12 cellular contexts compared by ENCODE assay signal in the genomic region with DNA sequence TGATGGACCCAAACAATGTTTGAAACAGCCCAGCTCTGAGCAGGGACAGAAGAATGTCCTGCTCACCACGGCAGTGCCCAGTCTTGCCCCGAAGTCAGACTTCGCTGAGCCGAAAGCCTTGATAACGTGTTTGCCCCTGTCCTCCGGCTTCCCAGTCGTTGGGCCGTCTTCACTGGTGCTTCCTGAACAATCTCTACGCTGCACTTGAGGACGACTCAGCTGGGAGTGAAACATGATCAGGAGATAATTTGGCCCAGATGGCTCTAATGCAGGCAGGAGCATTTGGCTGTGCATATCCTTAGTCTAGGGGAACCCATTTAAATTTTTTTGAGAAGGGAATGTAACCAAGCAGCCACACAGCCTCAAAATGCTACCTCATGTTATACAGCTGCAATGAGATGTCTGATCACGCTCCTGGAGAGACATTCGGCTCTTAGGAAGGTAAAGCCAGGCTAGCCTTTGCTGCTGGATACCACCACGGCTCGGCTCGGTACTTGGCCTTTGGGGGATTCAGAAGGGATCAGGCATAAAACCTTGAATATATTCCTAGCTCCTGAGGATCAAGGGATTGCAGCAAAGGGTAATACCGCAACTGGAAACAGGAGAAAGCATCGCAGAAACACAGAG. TPM values are rescaled to one million over a fixed set of nuclear protein-coding genes. Genes with fewer than 3 reads are reported as not detected.
DNase-seq lines count a peak whose midpoint lies in the region; ATAC-seq and TF ChIP-seq lines count a peak whose summit lies in the region.
"Had no signal": no experiment of that assay in that cellular context is flagged by ENCODE, and none has a peak within 500 bp of the region (broad histone marks: within the 10 kb centered on the region; RNA-seq: fewer than 3 reads in every experiment).

No MANE protein-coding gene starts in this region.

- peaks cover 9 to 13% of the 10 kb centered on the region in 2 experiments for H3K4me1 Mint-ChIP-seq in H9

- no peaks in the 10 kb centered on the region for H3K27me3 Mint-ChIP-seq in H9 (ENCODE audit: low read depth)

- no peak overlapping the region for H4K5ac ChIP-seq in H9 (ENCODE audit: insufficient read length, low read depth, low read length)

- no peak overlapping the region for H2BK12ac ChIP-seq in H9 (ENCODE audit: insufficient read length, low read depth, low read length)

- no peaks in the 10 kb centered on the region for H4K20me1 ChIP-seq in H9 (ENCODE audit: control insufficient read depth, insufficient read depth, insufficient read length)

- POLR2A ChIA-PET in AG04449 (lab: Yijun Ruan, JAX) = no interaction called here

- H3K9me3 ChIP-seq in SK-N-MC (ENCODE audit: low read depth, low read length) = no peaks in the 10 kb centered on the region
- H3K9me3 ChIP-seq in H9 (ENCODE audit: control insufficient read depth, low read depth, low read length) = no peaks in the 10 kb centered on the region

- no peak overlapping the region for H2BK15ac ChIP-seq in H9 (ENCODE audit: low read depth, low read length)

- H3K9ac ChIP-seq in SK-N-MC (ENCODE audit: insufficient read length) (no peak overlapping the region), H9 (ENCODE audit: extremely low read depth, insufficient read length, low read length) (no peak overlapping the region)

- no peak overlapping the region for H3K4me3 Mint-ChIP-seq in H9
- H3K4me3 Mint-ChIP-seq: B cell had no signal

- H2BK20ac ChIP-seq in H9 (ENCODE audit: low read depth, low read length, poor library complexity, severe bottlenecking) = no peak overlapping the region

- H3K14ac ChIP-seq in H9 (ENCODE audit: insufficient read depth, low read length) = no peak overlapping the region

- CTCF ChIA-PET in AG04449 (lab: Yijun Ruan, JAX) = interaction anchor here (1.9 to 2.6 kb wide), 2 partner anchors 15 to 19 kb away, joined by 5 to 22 read pairs; no protein-coding TSS in a partner anchor

- H3K18ac ChIP-seq in H9 (ENCODE audit: insufficient read length, low read depth, low read length) = no peak overlapping the region

- no CpG with 5 or more reads among the region's 17 CpGs for WGBS in H9 (ENCODE audit: extremely low coverage, insufficient read length, low lambda C conversion rate)

- no peak for ATAC-seq in GM18870 (IDR thresholded peaks at IDR 0.05; ENCODE audit: unreplicated experiment)
- ATAC-seq in HG03159 (IDR thresholded peaks at IDR 0.05; ENCODE audit: unreplicated experiment) = no peak
- no peak for ATAC-seq in HG02610 (IDR thresholded peaks at IDR 0.05; ENCODE audit: unreplicated experiment)
- ATAC-seq: activated naive CD4-positive, alpha-beta T cell treated with anti-CD3 and anti-CD28 coated beads, Interleukin-2, amount 50 U/mL, for 72 hours had no signal

- no peaks in the 10 kb centered on the region for H3K36me3 Mint-ChIP-seq in H9 (ENCODE audit: insufficient read depth in 1 of 3, low read depth in 3 of 3)
- H3K36me3 Mint-ChIP-seq: activated naive CD4-positive, alpha-beta T cell treated with anti-CD3 and anti-CD28 coated beads, Interleukin-2, amount 50 U/mL, for 72 hours had no signal

- no peak overlapping the region for H2AK5ac ChIP-seq in H9 (ENCODE audit: insufficient read length, low read length)

- H3K23me2 ChIP-seq in H9 (ENCODE audit: insufficient read length, low read depth, low read length, poor library complexity, severe bottlenecking) = no peaks in the 10 kb centered on the region

- no peak overlapping the region for H2AFZ ChIP-seq in H9 (ENCODE audit: low read length)

- no peaks in the 10 kb centered on the region for H3K4me1 ChIP-seq in H9 (ENCODE audit: insufficient read depth, low read length)

- H3K4me2 ChIP-seq in H9 (ENCODE audit: insufficient read depth, insufficient read length, low read length) = no peak overlapping the region

- H3K4me3 ChIP-seq in AG04449 (ENCODE audit: low read depth, low read length) (no peak overlapping the region), SK-N-MC (peak overlapping the region; percentile 43; the same call in 1 of the 2 replicates), fibroblast of villous mesenchyme (ENCODE audit: low read depth, low read length) (no peak overlapping the region)

- H3K56ac ChIP-seq in H9 (ENCODE audit: insufficient read length, low read depth, low read length) = no peak overlapping the region

- no peak for TF ChIP-seq CTCF in AG04449 (IDR thresholded peaks at IDR 0.05; ENCODE audit: insufficient read depth, low read length, missing control alignments)
- no peak for TF ChIP-seq CTCF in fibroblast of villous mesenchyme (IDR thresholded peaks at IDR 0.05; ENCODE audit: insufficient read depth, low read depth, low read length)
- no peak for TF ChIP-seq CTCF in H9 (conservative IDR thresholded peaks at IDR 0.05)

- no peak overlapping the region for H3K23ac ChIP-seq in H9 (ENCODE audit: insufficient read length, low read depth, low read length)

- H3T11ph ChIP-seq in H9 (ENCODE audit: low read length) = no peak overlapping the region

- H3K27ac Mint-ChIP-seq in H9 = peak overlapping the region in 1 of 3 experiments; percentile 39; a peak in 1 of 7 replicates
- H3K27ac Mint-ChIP-seq: activated naive CD4-positive, alpha-beta T cell treated with anti-CD3 and anti-CD28 coated beads, Interleukin-2, amount 50 U/mL, for 72 hours; B cell had no signal

- no peak overlapping the region for H4K91ac ChIP-seq in H9 (ENCODE audit: insufficient read length, low read depth, low read length)

- no peaks in the 10 kb centered on the region for H3K79me2 ChIP-seq in H9 (ENCODE audit: insufficient read depth, low read length)

- no peak overlapping the region for H3K4ac ChIP-seq in H9 (ENCODE audit: low read depth, low read length)

- no peaks in the 10 kb centered on the region for H3K79me1 ChIP-seq in H9 (ENCODE audit: insufficient read depth, low read depth, low read length, poor library complexity, severe bottlenecking)

- no peaks in the 10 kb centered on the region for H3K27me3 ChIP-seq in H9 (ENCODE audit: insufficient read depth, low read length)

- H2BK5ac ChIP-seq in H9 (ENCODE audit: insufficient read length, low read length) = no peak overlapping the region

- no peaks in the 10 kb centered on the region for H3K36me3 ChIP-seq in SK-N-MC (ENCODE audit: insufficient read depth, low read length)

- DNase-seq in AG04449 (ENCODE audit: low read depth, low spot score) (peak; percentile 45), HPDE6-E6E7 (ENCODE audit: extremely low spot score) (peak; percentile 20), SK-N-MC (ENCODE audit: low read depth, low spot score) (no peak), fibroblast of villous mesenchyme (ENCODE audit: low read depth) (peak; percentile 8), H9 (no peak)
- DNase-seq: cortex of kidney, NCI-H1105 treated with DMSO at 0.1 percent for 48 hours had no signal

- no peak overlapping the region for H2BK120ac ChIP-seq in H9 (ENCODE audit: low read depth, low read length, poor library complexity, severe bottlenecking)

- no peaks in the 10 kb centered on the region; a peak in 1 of 5 replicates for H3K9me3 Mint-ChIP-seq in H9
- H3K9me3 Mint-ChIP-seq: activated naive CD4-positive, alpha-beta T cell treated with anti-CD3 and anti-CD28 coated beads, Interleukin-2, amount 50 U/mL, for 72 hours had no signal

- H3K27ac ChIP-seq in SK-N-MC = no peak overlapping the region
- H3K27ac ChIP-seq in H9 (ENCODE audit: insufficient read length, low read depth, low read length) = no peak overlapping the region

- H4K8ac ChIP-seq in H9 (replicated peaks; ENCODE audit: insufficient read length, low read depth, low read length) = no peak overlapping the region

RNA-seq across cellular contexts. Expression of gene FECH, which starts 43.6 kb away (rescaled TPM):
- total RNA-seq in fibroblast of villous mesenchyme (27.1 and 31.1 TPM in 2 replicates), H9 (2021) (24.1 and 24.8 TPM in 2 replicates)

Comparison
In these comparisons a context has a peak if more than half of its experiments do, and no peak if none do; other contexts are left out.
1. DNase-seq: peak in AG04449 (single experiment), HPDE6-E6E7 (single experiment) and fibroblast of villous mesenchyme (single experiment); none in SK-N-MC (single experiment) and H9 (single experiment).